In the genomic region with DNA sequence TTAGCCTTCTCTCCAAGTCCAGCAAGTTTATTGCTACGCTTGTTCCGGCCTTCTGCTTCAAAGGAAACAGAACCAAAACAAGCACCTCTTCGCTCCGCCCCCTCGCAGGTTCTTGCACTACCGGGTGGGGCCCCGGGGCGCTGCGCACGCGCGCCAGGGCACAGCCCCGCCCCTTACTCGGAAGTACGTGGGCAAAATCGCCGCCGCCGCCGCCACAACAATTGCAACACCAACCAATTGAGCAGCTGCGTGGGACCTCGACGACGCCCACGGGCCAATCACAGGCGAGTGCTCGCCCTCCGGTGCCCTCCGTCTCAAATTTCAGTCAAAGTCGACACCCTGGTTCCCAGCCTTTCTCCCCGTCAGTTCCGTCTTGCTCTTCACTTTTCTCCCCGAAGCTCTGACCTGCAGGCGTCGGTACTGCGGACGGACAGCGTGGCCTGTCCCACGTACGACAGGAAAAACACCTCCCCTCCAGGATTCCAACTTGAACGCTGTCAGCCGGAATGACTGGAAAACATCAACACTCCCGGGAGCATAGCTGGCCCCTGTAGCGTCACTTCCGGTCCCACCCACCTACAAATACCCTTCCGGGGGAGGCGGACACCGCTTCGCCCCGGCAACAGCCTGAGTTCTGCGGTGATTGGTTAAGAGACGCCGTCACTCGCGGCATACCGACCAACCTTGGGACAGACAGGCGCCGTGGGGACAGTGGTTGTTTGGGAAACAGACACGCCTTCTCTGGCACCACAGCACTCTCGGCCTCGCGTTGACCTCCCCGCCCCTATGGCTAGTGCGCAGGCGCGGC, we compare ENCODE assay signal across 8 cellular contexts. TPM values are rescaled to one million over a fixed set of nuclear protein-coding genes. Genes with fewer than 3 reads are reported as not detected.
A peak's percentile ranks its signal among the peaks of the same experiment; 100 is the strongest.
DNase-seq lines count a peak whose midpoint lies in the region; ATAC-seq, FAIRE-seq and TF ChIP-seq lines count a peak whose summit lies in the region.

No MANE protein-coding gene starts in this region.

- DNase-seq in D721Med (ENCODE audit: insufficient read length, low spot score), result peak; percentile 40
- DNase-seq in HuH-7 (ENCODE audit: low spot score), result peak; percentile 97
- peak; percentile 86 for DNase-seq in activated T-cell treated with anti-CD3 and anti-CD28 coated beads for 1 hour (ENCODE audit: low read depth)
- DNase-seq in endothelial cell of umbilical vein (ENCODE audit: low read depth, low spot score), result peak; percentile 97
- peak; percentile 92 for DNase-seq in midbrain (lab: John Stamatoyannopoulos, UW)
- DNase-seq in stimulated activated CD8-positive, alpha-beta memory T cell treated with anti-CD3 and anti-CD28 coated beads, Interleukin-15, amount 100 ng/mL, for 48 hours (ENCODE audit: low read depth in 2 of 2), result peak; percentile 86 to 88

- H3K4me1 ChIP-seq in OCI-LY1 (ENCODE audit: insufficient read depth, low read length, severe bottlenecking), result peaks cover 43% of the 10 kb centered on the region
- H3K4me1 ChIP-seq in endothelial cell of umbilical vein (ENCODE audit: control insufficient read depth, extremely low read depth, insufficient read depth, low read length), result peaks cover 16% of the 10 kb centered on the region

- H4K20me1 ChIP-seq in OCI-LY1 (ENCODE audit: insufficient read depth, low read length) (no peaks in the 10 kb centered on the region), endothelial cell of umbilical vein (replicated peaks; ENCODE audit: control insufficient read depth, extremely low read depth, insufficient read depth, low read length) (no peaks in the 10 kb centered on the region)

- H2AFZ ChIP-seq in OCI-LY1 (ENCODE audit: low read length) (no peak overlapping the region), endothelial cell of umbilical vein (ENCODE audit: low read depth, low read length) (no peak overlapping the region)

- peak; percentile 62 for ATAC-seq in GM21526 (IDR thresholded peaks at IDR 0.05; ENCODE audit: low FRiP score, unreplicated experiment)

- H3K27me3 ChIP-seq in OCI-LY1 (ENCODE audit: insufficient read depth, low read length), result no peaks in the 10 kb centered on the region
- H3K27me3 ChIP-seq in endothelial cell of umbilical vein (ENCODE audit: control insufficient read depth in 2 of 2, insufficient read depth in 2 of 2, low read length in 2 of 2), result no peaks in the 10 kb centered on the region

- POLR2A ChIA-PET in endothelial cell of umbilical vein (lab: Charles Lee), result interaction anchor here (0.6 to 1.1 kb wide), 4 partner anchors 60 to 221 kb away, joined by 3 to 8 read pairs (median 4); a partner anchor contains a TSS

- H3K27ac ChIP-seq in OCI-LY1 (ENCODE audit: low read depth, low read length, poor library complexity, severe bottlenecking) (peak overlapping the region; percentile 93), endothelial cell of umbilical vein (ENCODE audit: insufficient read depth, low read depth, low read length) (peak overlapping the region; percentile 87)

- intact Hi-C loops in endothelial cell of umbilical vein (cut with micrococcal nuclease), result loop anchor here (1.0 to 5.0 kb wide), 4 partner anchors 39 to 144 kb away; a partner anchor contains a TSS

- H3K9me2 ChIP-seq in OCI-LY1 (ENCODE audit: low read depth, low read length), result no peaks in the 10 kb centered on the region

- peak; percentile 34 for TF ChIP-seq POLR2A in endothelial cell of umbilical vein (IDR thresholded peaks at IDR 0.05; ENCODE audit: low read depth, low read length)

- no peaks in the 10 kb centered on the region for H3F3A ChIP-seq in OCI-LY1 (ENCODE audit: insufficient read depth, low read length)

- H3K9ac ChIP-seq in OCI-LY1 (ENCODE audit: low read length) (peak overlapping the region; percentile 95), endothelial cell of umbilical vein (replicated peaks; ENCODE audit: extremely low read depth, insufficient read depth, low read length) (peak overlapping the region; percentile 86)

- H3K36me3 ChIP-seq in OCI-LY1 (ENCODE audit: insufficient read depth, low read length), result peaks cover 20% of the 10 kb centered on the region
- no peaks in the 10 kb centered on the region for H3K36me3 ChIP-seq in endothelial cell of umbilical vein (ENCODE audit: control insufficient read depth in 2 of 2, extremely low read depth in 1 of 2, insufficient read depth in 2 of 2, low read length in 2 of 2)

- H3K4me2 ChIP-seq in OCI-LY1 (ENCODE audit: low read length), result peak overlapping the region; percentile 94
- no peak overlapping the region for H3K4me2 ChIP-seq in endothelial cell of umbilical vein (ENCODE audit: insufficient read depth, low read length)

- H3K4me3 ChIP-seq in OCI-LY1 (ENCODE audit: low read depth, low read length, poor library complexity, severe bottlenecking), result peak overlapping the region; percentile 87
- H3K4me3 ChIP-seq in endothelial cell of umbilical vein (replicated peaks in 1 of 3; ENCODE audit: insufficient read depth in 1 of 3, low read depth in 1 of 3, low read length in 3 of 3), result peak overlapping the region; percentile 15 to 71 (median 56)

- H3K79me2 ChIP-seq in OCI-LY1 (ENCODE audit: insufficient read depth, low read length) (peaks cover 14% of the 10 kb centered on the region; the same call in 1 of the 2 replicates), endothelial cell of umbilical vein (ENCODE audit: control insufficient read depth, insufficient read depth, low read length) (peaks cover 36% of the 10 kb centered on the region)

- TF ChIP-seq CTCF in D721Med (IDR thresholded peaks at IDR 0.05; ENCODE audit: insufficient read depth, missing control alignments), result no peak
- no peak for TF ChIP-seq CTCF in OCI-LY1 (IDR thresholded peaks at IDR 0.05; ENCODE audit: low read length)
- no peak for TF ChIP-seq CTCF in endothelial cell of umbilical vein (IDR thresholded peaks at IDR 0.05; ENCODE audit: extremely low read depth in 1 of 2, insufficient read depth in 1 of 2, low read depth in 1 of 2, low read length in 2 of 2)

- H3K9me3 ChIP-seq in OCI-LY1 (ENCODE audit: low read length), result no peaks in the 10 kb centered on the region
- H3K9me3 ChIP-seq in endothelial cell of umbilical vein (replicated peaks; ENCODE audit: control insufficient read depth, insufficient read depth, low read length), result no peaks in the 10 kb centered on the region

- FAIRE-seq in D721Med (lab: Jason Lieb, UNC) (peak; percentile 76), endothelial cell of umbilical vein (lab: Jason Lieb, UNC) (peak; percentile 97)

- CTCF ChIA-PET in endothelial cell of umbilical vein (lab: Charles Lee), result interaction anchor here (0.6 to 1.3 kb wide), 4 partner anchors 14 to 1733 kb away, joined by 3 to 6 read pairs (median 5); a partner anchor contains a TSS

- H3K9me1 ChIP-seq in endothelial cell of umbilical vein (replicated peaks; ENCODE audit: control insufficient read depth, extremely low read depth, insufficient read depth, low read length), result no peaks in the 10 kb centered on the region

- BruUV-seq in endothelial cell of umbilical vein (replicated peaks; lab: Mats Ljungman, UMichigan), result TSS peak; percentile 61

- dilution Hi-C loops in endothelial cell of umbilical vein (cut with MboI; ENCODE audit: extremely low pct_ligation_motif_present, low sequenced_read_pairs), result no loop called here

RNA-seq across cellular contexts. Expression of a gene that starts 0.6 kb away (rescaled TPM):
- 41.0 and 44.3 TPM in 2 replicates for total RNA-seq in endothelial cell of umbilical vein
- polyA plus RNA-seq in endothelial cell of umbilical vein, result 44.6 and 46.3 TPM in 2 replicates
- 39.1 and 43.8 TPM in 2 replicates for polyA plus RNA-seq in endothelial cell of umbilical vein (2011; cell fraction: cytosol; rRNA removed)
- 113 and 124 TPM in 2 replicates for polyA plus RNA-seq in endothelial cell of umbilical vein (2011; cell fraction: nucleus; rRNA removed)
- 50.2 and 50.7 TPM in 2 replicates for polyA plus RNA-seq in endothelial cell of umbilical vein (2012)
- polyA minus RNA-seq in endothelial cell of umbilical vein, result 69.9 and 98.0 TPM in 2 replicates
- 59.3 TPM for polyA minus RNA-seq in endothelial cell of umbilical vein (2011; cell fraction: cytosol; rRNA and poly(A)+ RNA removed)
- polyA minus RNA-seq in endothelial cell of umbilical vein (2011; cell fraction: nucleus; rRNA and poly(A)+ RNA removed), result 25.3 and 29.0 TPM in 2 replicates

RNA-seq across cellular contexts. Expression of a gene that starts 13.6 kb away (rescaled TPM):
- total RNA-seq in endothelial cell of umbilical vein, result 0.67 and 1.3 TPM in 2 replicates
- polyA plus RNA-seq in endothelial cell of umbilical vein, result 0.54 and 1.1 TPM in 2 replicates
- 0.34 and 0.63 TPM in 2 replicates for polyA plus RNA-seq in endothelial cell of umbilical vein (2011; cell fraction: cytosol; rRNA removed)
- 3.6 and 4.8 TPM in 2 replicates for polyA plus RNA-seq in endothelial cell of umbilical vein (2011; cell fraction: nucleus; rRNA removed)
- polyA plus RNA-seq in endothelial cell of umbilical vein (2012), result 1.0 and 1.6 TPM in 2 replicates
- polyA minus RNA-seq in endothelial cell of umbilical vein, result 0.66 and 1.5 TPM in 2 replicates
- polyA minus RNA-seq in endothelial cell of umbilical vein (2011; cell fraction: cytosol; rRNA and poly(A)+ RNA removed), result 0.41 TPM
- 0.82 and 1.8 TPM in 2 replicates for polyA minus RNA-seq in endothelial cell of umbilical vein (2011; cell fraction: nucleus; rRNA and poly(A)+ RNA removed)

RNA-seq across cellular contexts. Expression of a gene that starts 39.2 kb away (rescaled TPM):
- 5.5 and 7.4 TPM in 2 replicates for total RNA-seq in endothelial cell of umbilical vein
- polyA plus RNA-seq in endothelial cell of umbilical vein, result 7.4 and 7.5 TPM in 2 replicates
- polyA plus RNA-seq in endothelial cell of umbilical vein (2011; cell fraction: cytosol; rRNA removed), result 4.5 TPM in 2 replicates
- polyA plus RNA-seq in endothelial cell of umbilical vein (2011; cell fraction: nucleus; rRNA removed), result 8.7 and 9.7 TPM in 2 replicates
- polyA plus RNA-seq in endothelial cell of umbilical vein (2012), result 4.6 and 5.1 TPM in 2 replicates
- polyA minus RNA-seq in endothelial cell of umbilical vein, result 9.7 and 11.9 TPM in 2 replicates
- polyA minus RNA-seq in endothelial cell of umbilical vein (2011; cell fraction: cytosol; rRNA and poly(A)+ RNA removed), result 9.1 TPM
- 5.0 and 5.1 TPM in 2 replicates for polyA minus RNA-seq in endothelial cell of umbilical vein (2011; cell fraction: nucleus; rRNA and poly(A)+ RNA removed)

RNA-seq across cellular contexts. Expression of a gene that starts 44.0 kb away (rescaled TPM):
- total RNA-seq in endothelial cell of umbilical vein, result 48.5 and 49.4 TPM in 2 replicates
- polyA plus RNA-seq in endothelial cell of umbilical vein, result 19.0 and 25.3 TPM in 2 replicates
- 25.4 and 27.1 TPM in 2 replicates for polyA plus RNA-seq in endothelial cell of umbilical vein (2011; cell fraction: cytosol; rRNA removed)
- 136 and 138 TPM in 2 replicates for polyA plus RNA-seq in endothelial cell of umbilical vein (2011; cell fraction: nucleus; rRNA removed)
- 32.3 and 37.9 TPM in 2 replicates for polyA plus RNA-seq in endothelial cell of umbilical vein (2012)
- polyA minus RNA-seq in endothelial cell of umbilical vein, result 37.6 and 39.8 TPM in 2 replicates
- 14.7 TPM for polyA minus RNA-seq in endothelial cell of umbilical vein (2011; cell fraction: cytosol; rRNA and poly(A)+ RNA removed)
- polyA minus RNA-seq in endothelial cell of umbilical vein (2011; cell fraction: nucleus; rRNA and poly(A)+ RNA removed), result 26.2 and 39.1 TPM in 2 replicates

RNA-seq across cellular contexts. Expression of a gene that starts 46.6 kb away (rescaled TPM):
- 28.9 and 31.4 TPM in 2 replicates for total RNA-seq in endothelial cell of umbilical vein
- 64.5 and 76.5 TPM in 2 replicates for polyA plus RNA-seq in endothelial cell of umbilical vein
- 35.7 and 36.0 TPM in 2 replicates for polyA plus RNA-seq in endothelial cell of umbilical vein (2011; cell fraction: cytosol; rRNA removed)
- 25.5 TPM in 2 replicates for polyA plus RNA-seq in endothelial cell of umbilical vein (2011; cell fraction: nucleus; rRNA removed)
- polyA plus RNA-seq in endothelial cell of umbilical vein (2012), result 27.8 and 36.6 TPM in 2 replicates
- polyA minus RNA-seq in endothelial cell of umbilical vein, result 48.9 and 52.1 TPM in 2 replicates
- 39.9 TPM for polyA minus RNA-seq in endothelial cell of umbilical vein (2011; cell fraction: cytosol; rRNA and poly(A)+ RNA removed)
- 7.9 and 9.2 TPM in 2 replicates for polyA minus RNA-seq in endothelial cell of umbilical vein (2011; cell fraction: nucleus; rRNA and poly(A)+ RNA removed)

Comparison
In these comparisons a context has a peak if more than half of its experiments do, and no peak if none do; other contexts are left out.
1. Peak in every context shown above with its lines: DNase-seq, ATAC-seq, H3K4me3 ChIP-seq and H3K27ac ChIP-seq.
2. DNase-seq: peak in every context shown above with its lines; median percentile 97 in HuH-7; 97 in endothelial cell of umbilical vein; 92 in midbrain; 87 in stimulated activated CD8-positive, alpha-beta memory T cell treated with anti-CD3 and anti-CD28 coated beads, Interleukin-15, amount 100 ng/mL, for 48 hours; 86 in activated T-cell treated with anti-CD3 and anti-CD28 coated beads for 1 hour; 40 in D721Med.